In the genomic region with DNA sequence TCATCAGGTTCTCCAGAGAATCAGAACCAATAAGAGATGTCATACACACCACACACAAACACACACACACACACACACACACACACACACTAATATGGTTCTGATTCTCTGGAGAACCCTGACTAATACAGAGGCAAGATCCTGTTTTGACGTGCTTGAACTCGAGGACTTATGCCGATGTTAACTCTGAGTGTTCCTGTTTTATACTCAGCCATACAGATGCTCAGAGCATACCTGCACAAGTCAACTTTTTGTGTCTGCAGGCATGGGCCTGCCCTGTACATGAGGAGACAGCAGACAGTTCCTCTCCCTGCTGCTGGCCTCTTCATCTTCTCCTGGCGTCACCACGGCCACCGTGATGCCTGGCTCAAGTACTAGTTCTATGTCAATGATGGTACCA, we compare ENCODE assay signal across 28 cellular contexts.
"Had no signal": no experiment of that assay in that cellular context is flagged by ENCODE, and none has a peak within 500 bp of the region (broad histone marks: within the 10 kb centered on the region; RNA-seq: fewer than 3 reads in every experiment).

No MANE protein-coding gene starts in this region.

- DNase-seq: colonic mucosa; effector CD8-positive, alpha-beta T cell; endodermal cell; erythroblast; gastrocnemius medialis; head of caudate nucleus; left cardiac atrium; left lung; mesenchymal stem cell; mucosa of descending colon; naive B cell; stimulated activated CD4-positive, alpha-beta T cell treated with anti-CD3 and anti-CD28 coated beads, Interleukin-12 subunit alpha, Interleukin-12 subunit beta, amount 100 ng/mL, for 4 hours; stimulated activated CD4-positive, alpha-beta T cell treated with anti-CD3 and anti-CD28 coated beads, Interleukin-1b, Interleukin-23, amount 100 ng/mL, for 48 hours; stimulated activated CD4-positive, alpha-beta T cell treated with anti-CD3 and anti-CD28 coated beads, Interleukin-4, amount 100 ng/mL, for 1 hour; stimulated activated naive CD4-positive, alpha-beta T cell treated with Interleukin-2 at 50 U/mL for 16 hours; stomach; thyroid gland; trophoblast cell had no signal

- H3K27ac Mint-ChIP-seq: dendritic cell treated with granulocyte-macrophage colony-stimulating factor and Interleukin-4, amounts not matched to agents 40 ng/mL and 50 ng/mL, for 4 days; endodermal cell; mesothelial cell of epicardium; nephron; neural progenitor cell; progenitor cell of endocrine pancreas; stimulated activated effector memory CD8-positive, alpha-beta T cell treated with anti-CD3 and anti-CD28 coated beads, Interleukin-12 subunit alpha, Interleukin-12 subunit beta, amount 100 ng/mL, for 72 hours had no signal

- H3K4me3 ChIP-seq: colonic mucosa, gastrocnemius medialis, left lung, mucosa of descending colon, neural progenitor cell, smooth muscle cell, stomach, thyroid gland, vagina had no signal

- H3K27me3 ChIP-seq: colonic mucosa, gastrocnemius medialis, left lung, neural progenitor cell, stomach, thyroid gland, vagina had no signal

- H3K27ac ChIP-seq: colonic mucosa, gastrocnemius medialis, left lung, neural progenitor cell, parathyroid adenoma, stomach, thyroid gland, vagina had no signal

- H3K4me3 Mint-ChIP-seq: dendritic cell treated with granulocyte-macrophage colony-stimulating factor and Interleukin-4, amounts not matched to agents 40 ng/mL and 50 ng/mL, for 4 days; endodermal cell; mesothelial cell of epicardium; naive B cell; nephron; neural progenitor cell; stimulated activated effector memory CD8-positive, alpha-beta T cell treated with anti-CD3 and anti-CD28 coated beads, Interleukin-12 subunit alpha, Interleukin-12 subunit beta, amount 100 ng/mL, for 72 hours had no signal

- ATAC-seq: gastrocnemius medialis, left cardiac atrium, left lung, sciatic nerve had no signal

- H3K9me3 Mint-ChIP-seq: dendritic cell treated with granulocyte-macrophage colony-stimulating factor and Interleukin-4, amounts not matched to agents 40 ng/mL and 50 ng/mL, for 4 days; endodermal cell; mesothelial cell of epicardium; naive B cell; nephron; neural progenitor cell; stimulated activated effector memory CD8-positive, alpha-beta T cell treated with anti-CD3 and anti-CD28 coated beads, Interleukin-12 subunit alpha, Interleukin-12 subunit beta, amount 100 ng/mL, for 72 hours had no signal

- H3K36me3 ChIP-seq: colonic mucosa, gastrocnemius medialis, left lung, neural progenitor cell, stomach, thyroid gland, vagina had no signal

- H3K36me3 Mint-ChIP-seq: mesothelial cell of epicardium; naive B cell; neural progenitor cell; stimulated activated effector memory CD8-positive, alpha-beta T cell treated with anti-CD3 and anti-CD28 coated beads, Interleukin-12 subunit alpha, Interleukin-12 subunit beta, amount 100 ng/mL, for 72 hours had no signal

- H3K4me1 ChIP-seq: colonic mucosa, gastrocnemius medialis, left lung, parathyroid adenoma, stomach, thyroid gland, vagina had no signal

- H3K27me3 Mint-ChIP-seq: dendritic cell treated with granulocyte-macrophage colony-stimulating factor and Interleukin-4, amounts not matched to agents 40 ng/mL and 50 ng/mL, for 4 days; naive B cell; progenitor cell of endocrine pancreas had no signal

- H3K4me1 Mint-ChIP-seq: mesothelial cell of epicardium, nephron, neural progenitor cell had no signal
